8 cellular contexts compared by ENCODE assay signal in the genomic region with DNA sequence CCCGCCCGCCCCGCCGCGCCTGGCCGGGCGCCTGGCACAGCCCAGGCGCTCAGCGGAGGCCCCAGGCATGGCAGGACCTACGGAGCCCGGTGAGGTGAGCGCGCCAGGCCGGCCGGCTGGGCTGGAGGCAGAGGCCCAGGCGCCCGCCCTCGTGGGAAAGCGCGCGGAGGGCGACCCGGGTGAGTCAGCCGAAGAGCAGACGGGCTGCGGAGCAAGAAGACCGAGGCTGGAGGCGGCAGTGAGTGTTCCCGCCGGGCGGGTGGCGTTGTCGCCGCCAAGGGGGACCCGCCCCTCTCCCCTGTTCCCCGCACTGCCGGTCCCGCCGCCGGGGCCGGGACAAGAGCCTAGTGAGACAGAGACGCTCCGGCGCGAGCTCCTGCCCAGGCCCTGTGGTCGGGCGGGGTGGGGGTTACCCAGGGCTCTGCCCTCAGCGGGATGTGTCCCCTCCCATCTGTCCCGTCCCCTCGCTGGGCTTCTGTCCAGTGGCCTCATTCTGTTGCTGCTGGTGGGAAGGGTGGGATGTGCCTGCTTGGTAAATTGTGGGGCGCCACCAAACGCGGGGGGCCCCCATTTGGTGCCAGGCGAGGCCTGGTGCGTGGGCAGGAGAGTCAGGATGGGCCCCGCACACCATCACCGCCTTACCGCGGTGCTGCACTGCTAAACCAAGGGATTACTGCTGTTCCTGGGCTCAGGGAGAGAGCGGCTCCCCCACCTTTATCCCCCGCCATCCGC. TPM values are rescaled to one million over a fixed set of nuclear protein-coding genes. Genes with fewer than 3 reads are reported as not detected.
A peak's percentile ranks its signal among the peaks of the same experiment; 100 is the strongest.
DNase-seq lines count a peak whose midpoint lies in the region; ATAC-seq and TF ChIP-seq lines count a peak whose summit lies in the region.

No MANE protein-coding gene starts in this region.

- peak overlapping the region; percentile 72; the same call in 1 of the 2 replicates for H3K27ac ChIP-seq in HEK293 (ENCODE audit: extremely low read depth, low read depth, low read length)
- H3K27ac ChIP-seq in esophagus (ENCODE audit: low read depth in 2 of 2, low read length in 1 of 2), result peak overlapping the region in 1 of 2 donors; percentile 63
- H3K27ac ChIP-seq in muscle layer of duodenum (ENCODE audit: low read length), result peak overlapping the region; percentile 20

- H3K4me1 Mint-ChIP-seq in stimulated activated naive B cell treated with anti-CD40 and anti-IgM and Interleukin-4, amounts not matched to agents 10 μg/mL and 1 μg/mL and 100 μg/mL, for 72 hours, result peaks cover 3 to 18% of the 10 kb centered on the region in 2 donors

- H3K9me3 ChIP-seq in HEK293 (ENCODE audit: control insufficient read depth, insufficient read depth, low read depth, low read length), result no peaks in the 10 kb centered on the region
- H3K9me3 ChIP-seq in esophagus (ENCODE audit: control insufficient read depth in 2 of 2, insufficient read depth in 1 of 2, low read depth in 1 of 2, low read length in 1 of 2), result peaks cover 0 to 9% of the 10 kb centered on the region in 2 donors
- no peaks in the 10 kb centered on the region for H3K9me3 ChIP-seq in muscle layer of duodenum (ENCODE audit: control insufficient read depth in 1 of 2, low read length in 2 of 2)

- CTCF ChIA-PET in HEK293 (lab: Yijun Ruan, JAX), result interaction anchor here (0.6 kb wide), 2 partner anchors 169 to 358 kb away, joined by 3 to 4 read pairs; a partner anchor contains a TSS

- 7% methylated on average over 56 to 62 of the region's 62 CpGs for WGBS in esophagus, 2 donors

- peaks cover 45 to 59% of the 10 kb centered on the region in 2 donors for H3K27me3 Mint-ChIP-seq in stimulated activated naive B cell treated with anti-CD40 and anti-IgM and Interleukin-4, amounts not matched to agents 10 μg/mL and 1 μg/mL and 100 μg/mL, for 72 hours

- H3K36me3 Mint-ChIP-seq in stimulated activated naive B cell treated with anti-CD40 and anti-IgM and Interleukin-4, amounts not matched to agents 10 μg/mL and 1 μg/mL and 100 μg/mL, for 72 hours, result no peaks in the 10 kb centered on the region

- peak overlapping the region; percentile 31 for H3K4me3 ChIP-seq in HEK293 (ENCODE audit: low read depth, low read length)
- peak overlapping the region; percentile 11 to 16 for H3K4me3 ChIP-seq in esophagus (ENCODE audit: low read depth in 1 of 2, low read length in 2 of 2)
- H3K4me3 ChIP-seq in muscle layer of duodenum (ENCODE audit: low read depth in 1 of 2, low read length in 2 of 2), result peak overlapping the region in 1 of 2 donors; percentile 58

- H3K36me3 ChIP-seq in HEK293 (ENCODE audit: control insufficient read depth in 2 of 2, insufficient read depth in 1 of 2, low read length in 2 of 2) (no peaks in the 10 kb centered on the region), esophagus (ENCODE audit: control insufficient read depth in 2 of 2, insufficient read depth in 2 of 2, low read length in 1 of 2) (peaks cover 0 to 9% of the 10 kb centered on the region in 2 donors), muscle layer of duodenum (ENCODE audit: control insufficient read depth in 1 of 2, insufficient read depth in 2 of 2, low read length in 2 of 2) (no peaks in the 10 kb centered on the region)

- peak; percentile 70 for ATAC-seq in stimulated activated naive B cell treated with anti-CD40 and anti-IgM and Interleukin-4, amounts not matched to agents 10 μg/mL and 1 μg/mL and 100 μg/mL, for 72 hours (replicated peaks)

- TF ChIP-seq CTCF in HEK293 (tag by site-specific recombination; IDR thresholded peaks at IDR 0.05), result no peak

- peak overlapping the region; percentile 39 to 44 for H3K4me3 Mint-ChIP-seq in stimulated activated naive B cell treated with anti-CD40 and anti-IgM and Interleukin-4, amounts not matched to agents 10 μg/mL and 1 μg/mL and 100 μg/mL, for 72 hours

- POLR2A ChIA-PET in HEK293 (lab: Yijun Ruan, JAX), result interaction anchor here (0.6 to 1.0 kb wide), 2 partner anchors 19 to 1388 kb away, joined by 3 to 5 read pairs; no protein-coding TSS in a partner anchor

- DNase-seq in activated CD4-positive, alpha-beta T cell treated with anti-CD3 and anti-CD28 coated beads for 4 hours, result peak; percentile 57 to 70
- peak; percentile 20 for DNase-seq in stimulated activated naive B cell treated with anti-CD40 and anti-IgM and Interleukin-4, amounts not matched to agents 10 μg/mL and 1 μg/mL and 100 μg/mL, for 72 hours
- no peak for DNase-seq in NCI-H748 treated with DMSO at 0.1 percent for 48 hours (lab: John Stamatoyannopoulos, UW)
- DNase-seq in SIG-M5 treated with dmso at 0.1 percent for 504 hours (lab: John Stamatoyannopoulos, UW; ENCODE audit: unreplicated experiment), result no peak
- DNase-seq in LoVo (ENCODE audit: low spot score), result no peak

- H3K4me1 ChIP-seq in HEK293 (ENCODE audit: control insufficient read depth, insufficient read depth, low read length), result peaks cover 6% of the 10 kb centered on the region
- H3K4me1 ChIP-seq in esophagus (ENCODE audit: control insufficient read depth in 2 of 2, insufficient read depth in 2 of 2, low read length in 1 of 2), result peaks cover 10 to 14% of the 10 kb centered on the region in 2 donors
- H3K4me1 ChIP-seq in muscle layer of duodenum (ENCODE audit: control insufficient read depth in 1 of 2, insufficient read depth in 2 of 2, low read length in 2 of 2), result peaks cover 0 to 43% of the 10 kb centered on the region in 2 donors

- no peak overlapping the region for H3K27ac Mint-ChIP-seq in stimulated activated naive B cell treated with anti-CD40 and anti-IgM and Interleukin-4, amounts not matched to agents 10 μg/mL and 1 μg/mL and 100 μg/mL, for 72 hours

- no peaks in the 10 kb centered on the region for H3K9me3 Mint-ChIP-seq in stimulated activated naive B cell treated with anti-CD40 and anti-IgM and Interleukin-4, amounts not matched to agents 10 μg/mL and 1 μg/mL and 100 μg/mL, for 72 hours

- H3K27me3 ChIP-seq in esophagus (ENCODE audit: control insufficient read depth in 1 of 2, insufficient read depth in 2 of 2, low read length in 2 of 2) (no peaks in the 10 kb centered on the region), muscle layer of duodenum (ENCODE audit: low read depth, low read length) (no peaks in the 10 kb centered on the region)

TF ChIP-seq in HEK293, 187 proteins besides CTCF, POLR2A, EP300 and RAD21 (continues in another document):
- TF ChIP-seq, protein P1, sequence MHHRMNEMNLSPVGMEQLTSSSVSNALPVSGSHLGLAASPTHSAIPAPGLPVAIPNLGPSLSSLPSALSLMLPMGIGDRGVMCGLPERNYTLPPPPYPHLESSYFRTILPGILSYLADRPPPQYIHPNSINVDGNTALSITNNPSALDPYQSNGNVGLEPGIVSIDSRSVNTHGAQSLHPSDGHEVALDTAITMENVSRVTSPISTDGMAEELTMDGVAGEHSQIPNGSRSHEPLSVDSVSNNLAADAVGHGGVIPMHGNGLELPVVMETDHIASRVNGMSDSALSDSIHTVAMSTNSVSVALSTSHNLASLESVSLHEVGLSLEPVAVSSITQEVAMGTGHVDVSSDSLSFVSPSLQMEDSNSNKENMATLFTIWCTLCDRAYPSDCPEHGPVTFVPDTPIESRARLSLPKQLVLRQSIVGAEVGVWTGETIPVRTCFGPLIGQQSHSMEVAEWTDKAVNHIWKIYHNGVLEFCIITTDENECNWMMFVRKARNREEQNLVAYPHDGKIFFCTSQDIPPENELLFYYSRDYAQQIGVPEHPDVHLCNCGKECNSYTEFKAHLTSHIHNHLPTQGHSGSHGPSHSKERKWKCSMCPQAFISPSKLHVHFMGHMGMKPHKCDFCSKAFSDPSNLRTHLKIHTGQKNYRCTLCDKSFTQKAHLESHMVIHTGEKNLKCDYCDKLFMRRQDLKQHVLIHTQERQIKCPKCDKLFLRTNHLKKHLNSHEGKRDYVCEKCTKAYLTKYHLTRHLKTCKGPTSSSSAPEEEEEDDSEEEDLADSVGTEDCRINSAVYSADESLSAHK (tag by site-specific recombination; IDR thresholded peaks at IDR 0.05), result no peak
- TF ChIP-seq ZEB2 (tag by site-specific recombination; IDR thresholded peaks at IDR 0.05) (peak; percentile 29; the same call in 1 of the 2 replicates), ZNF677 (tag by site-specific recombination; IDR thresholded peaks at IDR 0.05) (peak; percentile 39; the same call in 1 of the 2 replicates), ZNF544 (tag by site-specific recombination; IDR thresholded peaks at IDR 0.05) (no peak), ZNF600 (tag by site-specific recombination; IDR thresholded peaks at IDR 0.05) (peak; percentile 82), ZNF274 (IDR thresholded peaks at IDR 0.05; ENCODE audit: low read length) (no peak), ZNF274 (tag by site-specific recombination; IDR thresholded peaks at IDR 0.05; ENCODE audit: borderline replicate concordance) (no peak), ZNF223 (tag by site-specific recombination; IDR thresholded peaks at IDR 0.05) (0 out of 2 replicates have a peak, but pooled peaks have one; percentile 36), ZNF501 (tag by site-specific recombination; IDR thresholded peaks at IDR 0.05) (peak; percentile 60; the same call in 1 of the 2 replicates), TRIM28 (IDR thresholded peaks at IDR 0.05; ENCODE audit: borderline replicate concordance, low read length) (no peak), ZNF664 (tag by site-specific recombination; IDR thresholded peaks at IDR 0.05) (no peak), ZFP37 (tag by site-specific recombination; IDR thresholded peaks at IDR 0.05) (peak; percentile 36; the same call in 1 of the 2 replicates), GLIS2 (tag by site-specific recombination; IDR thresholded peaks at IDR 0.05) (peak; percentile 86), ZNF660 (tag by site-specific recombination; IDR thresholded peaks at IDR 0.05) (peak; percentile 37; the same call in 1 of the 2 replicates)
- TF ChIP-seq, protein P2, sequence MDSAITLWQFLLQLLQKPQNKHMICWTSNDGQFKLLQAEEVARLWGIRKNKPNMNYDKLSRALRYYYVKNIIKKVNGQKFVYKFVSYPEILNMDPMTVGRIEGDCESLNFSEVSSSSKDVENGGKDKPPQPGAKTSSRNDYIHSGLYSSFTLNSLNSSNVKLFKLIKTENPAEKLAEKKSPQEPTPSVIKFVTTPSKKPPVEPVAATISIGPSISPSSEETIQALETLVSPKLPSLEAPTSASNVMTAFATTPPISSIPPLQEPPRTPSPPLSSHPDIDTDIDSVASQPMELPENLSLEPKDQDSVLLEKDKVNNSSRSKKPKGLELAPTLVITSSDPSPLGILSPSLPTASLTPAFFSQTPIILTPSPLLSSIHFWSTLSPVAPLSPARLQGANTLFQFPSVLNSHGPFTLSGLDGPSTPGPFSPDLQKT (IDR thresholded peaks at IDR 0.05; ENCODE audit: borderline replicate concordance, low read depth, low read length), result no peak

RNA-seq across cellular contexts. Expression of a gene that starts 17.0 kb away (rescaled TPM):
- under 1 TPM; 0.04 to 0.20 TPM for polyA plus RNA-seq in esophagus

RNA-seq across cellular contexts. Expression of a gene that starts 20.1 kb away (rescaled TPM):
- 1 to 10 TPM; 2.1 to 3.4 TPM for polyA plus RNA-seq in esophagus

RNA-seq across cellular contexts. Expression of a gene that starts 54.5 kb away (rescaled TPM):
- 10 to 100 TPM; 18.1 to 18.7 TPM for polyA plus RNA-seq in esophagus

Comparison
In these comparisons a context has a peak if more than half of its experiments do, and no peak if none do; other contexts are left out.
1. DNase-seq: peak in activated CD4-positive, alpha-beta T cell treated with anti-CD3 and anti-CD28 coated beads for 4 hours (2 of 2) and stimulated activated naive B cell treated with anti-CD40 and anti-IgM and Interleukin-4, amounts not matched to agents 10 μg/mL and 1 μg/mL and 100 μg/mL, for 72 hours (single experiment); none in NCI-H748 treated with DMSO at 0.1 percent for 48 hours (single experiment), SIG-M5 treated with dmso at 0.1 percent for 504 hours (single experiment) and LoVo (single experiment).